ENCODE assay signal across 18 cellular contexts in genomic region chr19:5963855-5964254, GRCh38. TPM values are rescaled to one million over a fixed set of nuclear protein-coding genes. Genes with fewer than 3 reads are reported as not detected.
DNase-seq lines count a peak whose midpoint lies in the region; ATAC-seq and TF ChIP-seq lines count a peak whose summit lies in the region.
"Had no signal": no experiment of that assay in that cellular context is flagged by ENCODE, and none has a peak within 500 bp of the region (broad histone marks: within the 10 kb centered on the region; RNA-seq: fewer than 3 reads in every experiment).

No MANE protein-coding gene starts in this region.

- H3K36me3 ChIP-seq in H7 (replicated peaks; ENCODE audit: control insufficient read depth, insufficient read depth, low read length) (no peaks in the 10 kb centered on the region; the same call in 1 of the 2 replicates), body of pancreas (replicated peaks in 1 of 2; ENCODE audit: insufficient read depth in 1 of 2, low read depth in 2 of 2) (no peaks in the 10 kb centered on the region), ascending aorta (no peaks in the 10 kb centered on the region)
- H3K36me3 ChIP-seq: colonic mucosa had no signal

- H3K27ac ChIP-seq in body of pancreas (peak overlapping the region in 3 of 4 donors; percentile 81 to 95 (median 84)), ascending aorta (no peak overlapping the region)
- H3K27ac ChIP-seq: colonic mucosa, SK-N-MC had no signal

- no peaks in the 10 kb centered on the region for H3K27me3 ChIP-seq in H7 (ENCODE audit: control insufficient read depth, insufficient read depth, low read length)
- H3K27me3 ChIP-seq in body of pancreas: no peaks in the 10 kb centered on the region
- no peaks in the 10 kb centered on the region for H3K27me3 ChIP-seq in ascending aorta
- H3K27me3 ChIP-seq: colonic mucosa, MG63 had no signal

- H3K4me3 Mint-ChIP-seq in CD14-positive monocyte (peak overlapping the region in 1 of 2 donors; percentile 9), natural killer cell (no peak overlapping the region)

- intact Hi-C loops in CD14-positive monocyte (cut with micrococcal nuclease) (no loop called here), body of pancreas (cut with DNase I) (no loop called here), natural killer cell (cut with micrococcal nuclease) (no loop called here), ascending aorta (cut with DNase I) (no loop called here)

- no peak for TF ChIP-seq CTCF in CD14-positive monocyte (IDR thresholded peaks at IDR 0.05)
- no peak for TF ChIP-seq CTCF in body of pancreas (IDR thresholded peaks at IDR 0.05)
- TF ChIP-seq CTCF in natural killer cell (IDR thresholded peaks at IDR 0.05): no peak
- TF ChIP-seq CTCF in ascending aorta (IDR thresholded peaks at IDR 0.05): no peak

- H3K9me3 ChIP-seq in body of pancreas (no peaks in the 10 kb centered on the region), ascending aorta (no peaks in the 10 kb centered on the region)
- H3K9me3 ChIP-seq: colonic mucosa, MG63, mucosa of descending colon had no signal

- ATAC-seq in body of pancreas: no peak
- ATAC-seq in natural killer cell: no peak
- no peak for ATAC-seq in HG03108 (IDR thresholded peaks at IDR 0.05; ENCODE audit: unreplicated experiment)
- ATAC-seq: mucosa of descending colon had no signal

- peaks cover 50% of the 10 kb centered on the region for H3K4me1 Mint-ChIP-seq in CD14-positive monocyte
- H3K4me1 Mint-ChIP-seq in natural killer cell: peaks cover 69 to 93% of the 10 kb centered on the region in 2 donors

- no peak for DNase-seq in CD14-positive monocyte (ENCODE audit: low spot score)
- peak; percentile 40 for DNase-seq in H7
- DNase-seq in body of pancreas: no peak
- no peak for DNase-seq in natural killer cell
- DNase-seq in activated CD4-positive, CD25-positive, alpha-beta regulatory T cell (lab: John Stamatoyannopoulos, UW): no peak
- DNase-seq in NCI-H1417 treated with DMSO at 0.1 percent for 48 hours (lab: John Stamatoyannopoulos, UW): no peak
- DNase-seq in ascending aorta (ENCODE audit: low spot score in 2 of 2): no peak
- DNase-seq: activated CD4-positive, CD25-positive, alpha-beta regulatory T cell treated with anti-CD3 and anti-CD28 coated beads, Interleukin-2, amount 50 U/mL, for 72 hours; colonic mucosa; GF-D8; GOT3; MG63; NK-92 treated with Interleukin-12 subunit alpha and Interleukin-12 subunit beta, amount 100 ng/mL, for 24 hours; stimulated activated CD4-positive, alpha-beta T cell treated with anti-CD3 and anti-CD28 coated beads, Interleukin-4, amount 100 ng/mL, for 1 hour; stimulated activated naive CD4-positive, alpha-beta T cell had no signal

- peaks cover 0 to 2% (median 2%) of the 10 kb centered on the region in 3 donors for H3K27me3 Mint-ChIP-seq in CD14-positive monocyte (ENCODE audit: low read depth in 3 of 3)
- no peaks in the 10 kb centered on the region for H3K27me3 Mint-ChIP-seq in natural killer cell (ENCODE audit: low read depth in 2 of 2)

- WGBS in body of pancreas, 2 donors: 94 to 96% methylated on average over 2 to 7 of the region's 7 CpGs

- TF ChIP-seq POLR2A in body of pancreas (IDR thresholded peaks at IDR 0.05): no peak

- H3K4me1 ChIP-seq in body of pancreas (peaks cover 96% of the 10 kb centered on the region), ascending aorta (peaks cover 5 to 47% of the 10 kb centered on the region in 2 donors)

- H3K27ac Mint-ChIP-seq in CD14-positive monocyte (peak overlapping the region in 5 of 7 donors; percentile 35 to 92 (median 53)), natural killer cell (peak overlapping the region; percentile 94 to 96)

- H3K9me3 Mint-ChIP-seq in CD14-positive monocyte: no peaks in the 10 kb centered on the region
- no peaks in the 10 kb centered on the region for H3K9me3 Mint-ChIP-seq in natural killer cell

- H3K36me3 Mint-ChIP-seq in CD14-positive monocyte (peaks cover 15 to 31% of the 10 kb centered on the region in 2 donors), natural killer cell (no peaks in the 10 kb centered on the region)

- H3K4me3 ChIP-seq in H7 (ENCODE audit: insufficient read depth, low read depth, low read length) (no peak overlapping the region), body of pancreas (no peak overlapping the region), ascending aorta (no peak overlapping the region)
- H3K4me3 ChIP-seq: colonic mucosa, MG63, mucosa of descending colon, SK-N-MC had no signal

RNA-seq across cellular contexts. Expression of gene RANBP3, which starts 14.1 kb away (rescaled TPM):
- 1 to 10 TPM; 4.5 to 8.1 TPM for polyA plus RNA-seq in CD14-positive monocyte
- total RNA-seq in H7 (2014; rRNA removed; shearing (Covaris generic)): 73.7 and 79.7 TPM in 2 replicates
- total RNA-seq in body of pancreas: 10 to 100 TPM; 62.0 to 90.0 TPM
- 10 to 100 TPM; 73.9 to 95.2 (median 89.7) TPM for total RNA-seq in natural killer cell
- 48.0 TPM for total RNA-seq in ascending aorta

RNA-seq across cellular contexts. Expression of gene CAPS, which starts 49.8 kb away (rescaled TPM):
- polyA plus RNA-seq in CD14-positive monocyte: under 1 TPM; 0.34 to 0.72 TPM
- 2.2 and 2.7 TPM in 2 replicates for total RNA-seq in H7 (2014; rRNA removed; shearing (Covaris generic))
- total RNA-seq in body of pancreas (10 to 100 TPM; 18.7 to 38.6 TPM), natural killer cell (10 to 100 TPM; 34.0 to 41.6 (median 38.3) TPM), ascending aorta (8.1 TPM)

RNA-seq across cellular contexts. Expression of gene VMAC, which starts 59.2 kb away (rescaled TPM):
- 1 to 10 TPM; 3.1 to 4.3 TPM for polyA plus RNA-seq in CD14-positive monocyte
- total RNA-seq in H7 (2014; rRNA removed; shearing (Covaris generic)): 2.1 and 3.5 TPM in 2 replicates
- 10 to 100 TPM; 12.5 to 15.3 TPM for total RNA-seq in body of pancreas
- 10 to 100 TPM; 21.1 to 26.3 (median 24.2) TPM for total RNA-seq in natural killer cell
- 15.2 TPM for total RNA-seq in ascending aorta

Comparison
In these comparisons a context has a peak if more than half of its experiments do, and no peak if none do; other contexts are left out.
1. H3K27ac ChIP-seq: peak in body of pancreas (3 of 4); none in ascending aorta (0 of 2).